25 cellular contexts compared by ENCODE assay signal in genomic region chr9:135970128-135970815, GRCh38.
"Had no signal": no experiment of that assay in that cellular context is flagged by ENCODE, and none has a peak within 500 bp of the region (broad histone marks: within the 10 kb centered on the region; RNA-seq: fewer than 3 reads in every experiment).

No MANE protein-coding gene starts in this region.

- H3K27ac ChIP-seq: brain microvascular endothelial cell, Peyer's patch, RWPE1, SJSA1 had no signal

- H3K4me3 Mint-ChIP-seq: activated CD8-positive, alpha-beta T cell treated with anti-CD3 and anti-CD28 coated beads, Interleukin-2, amount 10 ng/mL, durations not matched to agents 7 days and 5 days; activated naive CD8-positive, alpha-beta T cell treated with anti-CD3 and anti-CD28 coated beads, Interleukin-2, amount 50 U/mL, for 24 hours; activated T-cell treated with anti-CD3 and anti-CD28 coated beads, Interleukin-2, amount 50 U/mL, for 24 hours; activated T-helper 1 cell treated with anti-CD3 and anti-CD28 coated beads, Interleukin-12 subunit alpha, Interleukin-12 subunit beta, Interleukin-2, Interleukin-4 antibody, amounts not matched to agents 30 ng/mL and 10 ng/mL and 1 ng/mL, durations not matched to agents 14 hours and 24 hours and 36 hours; T-helper 1 cell treated with Interleukin-12 subunit alpha and Interleukin-12 subunit beta and Interleukin-4 antibody, amounts not matched to agents 30 μg/mL and 1 μg/mL, for 36 hours had no signal

- H3K9me3 ChIP-seq: Peyer's patch, SJSA1 had no signal

- H3K27me3 ChIP-seq: brain microvascular endothelial cell, Peyer's patch, SJSA1 had no signal

- H3K4me3 ChIP-seq: Peyer's patch, SJSA1 had no signal

- DNase-seq: activated CD4-positive, alpha-beta T cell treated with anti-CD3 and anti-CD28 coated beads for 4 hours; activated CD4-positive, alpha-beta T cell treated with anti-CD3 and anti-CD28 coated beads, Interleukin-2, amount 50 U/mL, for 4 hours; activated CD8-positive, alpha-beta T cell treated with anti-CD3 and anti-CD28 coated beads, Interleukin-2, amount 10 ng/mL, durations not matched to agents 7 days and 5 days; activated effector memory CD4-positive, alpha-beta T cell treated with Interleukin-2 at 50 U/mL for 16 hours; activated naive CD4-positive, alpha-beta T cell treated with Interleukin-2 at 50 U/mL for 16 hours; activated naive CD8-positive, alpha-beta T cell treated with anti-CD3 and anti-CD28 coated beads, Interleukin-2, amount 50 U/mL, for 24 hours; activated T-cell treated with anti-CD3 and anti-CD28 coated beads, Interleukin-2, amount 50 U/mL, for 24 hours; brain microvascular endothelial cell; Kasumi-1; KBM-7; NCI-H1105 treated with DMSO at 0.1 percent for 48 hours; NCI-H1436 treated with DMSO at 0.1 percent for 48 hours; NCI-H187; NCI-H2081; NCI-H510A treated with DMSO at 0.1 percent for 48 hours; NCI-H69; NK-92 treated with Interleukin-12 subunit alpha and Interleukin-12 subunit beta, amount 100 ng/mL, for 24 hours; OCI-M1; Peyer's patch; SHP77 had no signal

- H3K9me3 Mint-ChIP-seq: activated naive CD4-positive, alpha-beta T cell treated with anti-CD3 and anti-CD28 coated beads, Interleukin-2, amount 50 U/mL, for 72 hours; activated naive CD8-positive, alpha-beta T cell treated with anti-CD3 and anti-CD28 coated beads, Interleukin-2, amount 50 U/mL, for 24 hours; activated T-cell treated with anti-CD3 and anti-CD28 coated beads, Interleukin-2, amount 50 U/mL, for 24 hours; activated T-helper 1 cell treated with anti-CD3 and anti-CD28 coated beads, Interleukin-12 subunit alpha, Interleukin-12 subunit beta, Interleukin-2, Interleukin-4 antibody, amounts not matched to agents 30 ng/mL and 10 ng/mL and 1 ng/mL, durations not matched to agents 14 hours and 24 hours and 36 hours; T-helper 1 cell treated with Interleukin-12 subunit alpha and Interleukin-12 subunit beta and Interleukin-4 antibody, amounts not matched to agents 30 μg/mL and 1 μg/mL, for 36 hours had no signal

- H3K36me3 Mint-ChIP-seq: activated naive CD4-positive, alpha-beta T cell treated with anti-CD3 and anti-CD28 coated beads, Interleukin-2, amount 50 U/mL, for 72 hours had no signal

- H3K4me1 ChIP-seq: Peyer's patch, SJSA1 had no signal

- H3K27ac Mint-ChIP-seq: activated CD8-positive, alpha-beta T cell treated with anti-CD3 and anti-CD28 coated beads, Interleukin-2, amount 10 ng/mL, durations not matched to agents 7 days and 5 days; activated naive CD4-positive, alpha-beta T cell treated with anti-CD3 and anti-CD28 coated beads, Interleukin-2, amount 50 U/mL, for 72 hours; activated naive CD8-positive, alpha-beta T cell treated with anti-CD3 and anti-CD28 coated beads, Interleukin-2, amount 50 U/mL, for 24 hours; activated T-cell treated with anti-CD3 and anti-CD28 coated beads, Interleukin-2, amount 50 U/mL, for 24 hours; activated T-helper 1 cell treated with anti-CD3 and anti-CD28 coated beads, Interleukin-12 subunit alpha, Interleukin-12 subunit beta, Interleukin-2, Interleukin-4 antibody, amounts not matched to agents 30 ng/mL and 10 ng/mL and 1 ng/mL, durations not matched to agents 14 hours and 24 hours and 36 hours; T-helper 1 cell treated with Interleukin-12 subunit alpha and Interleukin-12 subunit beta and Interleukin-4 antibody, amounts not matched to agents 30 μg/mL and 1 μg/mL, for 36 hours had no signal

- H3K36me3 ChIP-seq: brain microvascular endothelial cell, Peyer's patch, SJSA1 had no signal
